Comparison of ENCODE assay signal across 14 cellular contexts in the genomic region with DNA sequence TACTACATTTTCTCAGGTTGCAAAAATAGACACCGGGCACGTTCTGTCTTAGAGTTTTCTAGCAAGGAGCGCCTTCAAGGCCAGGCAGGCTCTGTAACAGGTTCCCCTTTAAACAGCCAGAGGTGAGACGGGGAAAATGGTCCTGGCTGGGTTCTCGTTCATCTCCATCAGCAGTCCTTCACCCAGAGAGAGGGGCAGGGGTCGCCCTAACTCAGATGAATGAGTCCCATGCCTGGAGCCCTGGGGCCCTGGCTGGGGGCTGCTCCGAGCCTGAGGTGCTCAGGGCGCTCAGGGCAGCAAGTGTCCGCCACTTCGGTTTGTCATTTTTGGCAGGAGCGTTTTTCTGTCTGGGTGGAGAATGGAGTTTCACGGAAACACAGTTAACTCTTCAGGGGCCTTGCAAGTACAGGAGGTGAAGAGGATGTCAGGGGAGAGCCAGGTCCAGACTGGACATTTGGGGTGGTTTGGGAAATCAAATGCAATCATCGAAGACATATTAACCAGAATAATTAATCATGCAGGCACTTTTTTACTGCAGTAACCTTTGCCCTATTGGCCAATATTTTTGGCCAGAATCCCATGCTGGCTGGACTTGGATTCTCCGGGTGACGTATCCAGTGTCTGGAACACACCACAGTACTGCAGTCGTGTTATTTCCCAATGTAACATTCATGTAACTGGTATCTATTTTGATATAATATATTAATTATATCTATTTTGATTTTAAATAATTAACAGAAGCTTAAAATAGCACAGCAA. TPM values are rescaled to one million over a fixed set of nuclear protein-coding genes. Genes with fewer than 3 reads are reported as not detected.
A peak's percentile ranks its signal among the peaks of the same experiment; 100 is the strongest.
DNase-seq lines count a peak whose midpoint lies in the region; ATAC-seq and TF ChIP-seq lines count a peak whose summit lies in the region.
"Had no signal": no experiment of that assay in that cellular context is flagged by ENCODE, and none has a peak within 500 bp of the region (broad histone marks: within the 10 kb centered on the region; RNA-seq: fewer than 3 reads in every experiment).

No MANE protein-coding gene starts in this region.

- H3K27ac ChIP-seq in endodermal cell (ENCODE audit: low read depth, low read length) (no peak overlapping the region), transverse colon (no peak overlapping the region)
- H3K27ac ChIP-seq: tibial nerve had no signal

- H3K27me3 ChIP-seq in endodermal cell (ENCODE audit: control insufficient read depth, insufficient read depth, low read length, poor library complexity, severe bottlenecking) (peaks cover 81% of the 10 kb centered on the region), transverse colon (peaks cover 96% of the 10 kb centered on the region)

- in situ Hi-C loops in transverse colon (cut with MboI; ENCODE audit: low pct_ligation_motif_present in 1 of 4, low pct_unique_long_range_greater_than_20kb in 1 of 4, low sequenced_read_pairs in 3 of 4): no loop called here

- H3K36me3 ChIP-seq in endodermal cell (ENCODE audit: control insufficient read depth, insufficient read depth, low read length) (no peaks in the 10 kb centered on the region), transverse colon (no peaks in the 10 kb centered on the region)
- H3K36me3 ChIP-seq: tibial nerve had no signal

- 29 to 60% methylated on average over 9 to 16 of the region's 16 CpGs for WGBS in endodermal cell (ENCODE audit: insufficient coverage in 1 of 2, insufficient read length in 1 of 2), 2 experiments
- WGBS in transverse colon (ENCODE audit: low coverage in 1 of 2), 2 donors: 21 to 55% methylated on average over 4 to 16 of the region's 16 CpGs

- TF ChIP-seq CTCF in endodermal cell (conservative IDR thresholded peaks at IDR 0.05) (no peak), transverse colon (IDR thresholded peaks at IDR 0.05) (no peak)

- H3K9ac ChIP-seq in endodermal cell (ENCODE audit: extremely low read depth, low read length, poor library complexity, severe bottlenecking): no peak overlapping the region

- H3K9me3 ChIP-seq in endodermal cell (ENCODE audit: control insufficient read depth, low read length): no peaks in the 10 kb centered on the region
- H3K9me3 ChIP-seq in transverse colon: no peaks in the 10 kb centered on the region
- H3K9me3 ChIP-seq: tibial nerve had no signal

- peak overlapping the region; percentile 30 for H3K4me3 Mint-ChIP-seq in activated naive CD8-positive, alpha-beta T cell
- H3K4me3 Mint-ChIP-seq in activated naive CD8-positive, alpha-beta T cell treated with anti-CD3 and anti-CD28 coated beads for 36 hours: no peak overlapping the region
- no peak overlapping the region for H3K4me3 Mint-ChIP-seq in endodermal cell

- no peak for TF ChIP-seq POLR2A in transverse colon (IDR thresholded peaks at IDR 0.05)

- no peaks in the 10 kb centered on the region for H3K9me3 Mint-ChIP-seq in activated naive CD8-positive, alpha-beta T cell (ENCODE audit: low read depth)
- H3K9me3 Mint-ChIP-seq in activated naive CD8-positive, alpha-beta T cell treated with anti-CD3 and anti-CD28 coated beads for 36 hours: no peaks in the 10 kb centered on the region
- H3K9me3 Mint-ChIP-seq in endodermal cell: no peaks in the 10 kb centered on the region

- no peaks in the 10 kb centered on the region for H3K36me3 Mint-ChIP-seq in activated naive CD8-positive, alpha-beta T cell
- peaks cover 1% of the 10 kb centered on the region for H3K36me3 Mint-ChIP-seq in activated naive CD8-positive, alpha-beta T cell treated with anti-CD3 and anti-CD28 coated beads for 36 hours
- no peaks in the 10 kb centered on the region for H3K36me3 Mint-ChIP-seq in endodermal cell (ENCODE audit: low read depth)

- DNase-seq in activated naive CD8-positive, alpha-beta T cell treated with anti-CD3 and anti-CD28 coated beads for 36 hours: no peak
- DNase-seq in endodermal cell: peak; percentile 54
- peak; percentile 87 for DNase-seq in left lobe of liver (ENCODE audit: low spot score)
- peak; percentile 15 for DNase-seq in transverse colon
- no peak for DNase-seq in AG08396 (ENCODE audit: low spot score)
- DNase-seq: 8988T; activated CD4-positive, alpha-beta T cell treated with anti-CD3 and anti-CD28 coated beads, Interleukin-2, amount 50 U/mL, for 1 hour; activated gamma-delta T cell treated with Interleukin-2 at 50 U/mL for 16 hours; KG1; NCI-H2029 treated with DMSO at 0.1 percent for 48 hours had no signal

- intact Hi-C loops in transverse colon (cut with DNase I; ENCODE audit: low total_unique reads): no loop called here

- peaks cover 17% of the 10 kb centered on the region for H3K27me3 Mint-ChIP-seq in activated naive CD8-positive, alpha-beta T cell
- peaks cover 52% of the 10 kb centered on the region for H3K27me3 Mint-ChIP-seq in activated naive CD8-positive, alpha-beta T cell treated with anti-CD3 and anti-CD28 coated beads for 36 hours
- peaks cover 55% of the 10 kb centered on the region for H3K27me3 Mint-ChIP-seq in endodermal cell (ENCODE audit: insufficient read depth)

- TF ChIP-seq EP300 in transverse colon (IDR thresholded peaks at IDR 0.05; ENCODE audit: low read depth): no peak

- ATAC-seq in left lobe of liver (peak; percentile 71), GM21367 (IDR thresholded peaks at IDR 0.05; ENCODE audit: unreplicated experiment) (no peak), GM21423 (IDR thresholded peaks at IDR 0.05; ENCODE audit: unreplicated experiment) (no peak)

- H3K27ac Mint-ChIP-seq in activated naive CD8-positive, alpha-beta T cell: no peak overlapping the region
- H3K27ac Mint-ChIP-seq in activated naive CD8-positive, alpha-beta T cell treated with anti-CD3 and anti-CD28 coated beads for 36 hours: no peak overlapping the region
- H3K27ac Mint-ChIP-seq in endodermal cell: no peak overlapping the region

- H3K4me1 Mint-ChIP-seq in activated naive CD8-positive, alpha-beta T cell (ENCODE audit: low read depth): peaks cover 12% of the 10 kb centered on the region
- H3K4me1 Mint-ChIP-seq in activated naive CD8-positive, alpha-beta T cell treated with anti-CD3 and anti-CD28 coated beads for 36 hours: peaks cover 6% of the 10 kb centered on the region
- peaks cover 3% of the 10 kb centered on the region for H3K4me1 Mint-ChIP-seq in endodermal cell

- H3K4me3 ChIP-seq in endodermal cell (ENCODE audit: low read length): no peak overlapping the region
- H3K4me3 ChIP-seq in transverse colon: no peak overlapping the region

- H3K4me1 ChIP-seq in endodermal cell (ENCODE audit: control insufficient read depth, insufficient read depth, low read length) (peaks cover 3% of the 10 kb centered on the region), transverse colon (peaks cover 7 to 25% (median 19%) of the 10 kb centered on the region in 4 donors)

RNA-seq across cellular contexts. Expression of a gene that starts 2.9 kb away (rescaled TPM):
- 1 to 10 TPM; 1.2 to 1.6 TPM for total RNA-seq in activated naive CD8-positive, alpha-beta T cell treated with anti-CD3 and anti-CD28 coated beads for 36 hours
- total RNA-seq in endodermal cell (1 to 10 TPM; 1.3 TPM), left lobe of liver (0.38 TPM), transverse colon (1 to 10 TPM in 1 of 4 donors, under 1 TPM in 1, not detected in 2; 0.27 to 1.1 TPM)
- polyA plus RNA-seq in endodermal cell (2013, experiment 1 of 2): 2.8 TPM
- polyA plus RNA-seq in endodermal cell (2013, experiment 2 of 2): 2.3 TPM

Comparison
In these comparisons a context has a peak if more than half of its experiments do, and no peak if none do; other contexts are left out.
1. DNase-seq: peak in endodermal cell (single experiment), left lobe of liver (single experiment) and transverse colon (single experiment); none in activated naive CD8-positive, alpha-beta T cell treated with anti-CD3 and anti-CD28 coated beads for 36 hours (single experiment) and AG08396 (single experiment).